Comparison of ENCODE assay signal across 1 cellular context in the genomic region with DNA sequence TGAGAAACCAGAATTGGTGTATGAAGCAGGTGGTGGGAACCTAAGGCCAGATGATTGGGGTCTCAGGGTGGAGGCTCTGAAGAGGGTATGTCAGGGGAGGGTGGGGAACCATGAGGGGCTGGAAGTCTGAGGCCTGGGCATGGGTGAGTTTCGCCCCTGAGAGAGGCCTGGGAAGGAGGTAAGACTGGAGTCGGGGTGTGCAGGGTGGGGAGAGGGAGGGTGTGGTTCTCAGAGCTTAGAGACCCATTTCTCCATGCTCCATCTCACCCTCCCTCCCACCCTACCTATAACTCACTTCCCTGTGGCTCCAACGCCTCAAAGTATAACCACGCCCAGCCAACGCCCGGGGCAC.
TF ChIP-seq lines count a peak whose summit lies in the region.

No MANE protein-coding gene starts in this region.

TF ChIP-seq in SK-N-SH, 30 proteins besides CTCF, POLR2A, EP300 and RAD21:
- TF ChIP-seq MAX (IDR thresholded peaks at IDR 0.05; ENCODE audit: low read depth): no peak
- TF ChIP-seq FOXM1 (IDR thresholded peaks at IDR 0.05; ENCODE audit: low read depth): no peak
- no peak for TF ChIP-seq GABPA (IDR thresholded peaks at IDR 0.05; ENCODE audit: low read depth)
- TF ChIP-seq IRF3 (IDR thresholded peaks at IDR 0.05; ENCODE audit: low read depth, low read length): no peak
- no peak for TF ChIP-seq TCF12 (IDR thresholded peaks at IDR 0.05)
- no peak for TF ChIP-seq ELF1 (IDR thresholded peaks at IDR 0.05)
- TF ChIP-seq RFX5 (IDR thresholded peaks at IDR 0.05; ENCODE audit: low read length): no peak
- no peak for TF ChIP-seq POLR2AphosphoS5 (IDR thresholded peaks at IDR 0.05; ENCODE audit: low read depth, low read length)
- no peak for TF ChIP-seq FOXJ3 (CRISPR knock-in tag; IDR thresholded peaks at IDR 0.05)
- TF ChIP-seq YY1 (IDR thresholded peaks at IDR 0.05; ENCODE audit: low read depth): no peak
- TF ChIP-seq MXI1 (IDR thresholded peaks at IDR 0.05; ENCODE audit: low read depth, low read length): no peak
- no peak for TF ChIP-seq TEAD4 (IDR thresholded peaks at IDR 0.05; ENCODE audit: borderline replicate concordance, insufficient read depth)
- TF ChIP-seq USF1 (IDR thresholded peaks at IDR 0.05; ENCODE audit: borderline replicate concordance, low read depth): no peak
- TF ChIP-seq, protein P1, sequence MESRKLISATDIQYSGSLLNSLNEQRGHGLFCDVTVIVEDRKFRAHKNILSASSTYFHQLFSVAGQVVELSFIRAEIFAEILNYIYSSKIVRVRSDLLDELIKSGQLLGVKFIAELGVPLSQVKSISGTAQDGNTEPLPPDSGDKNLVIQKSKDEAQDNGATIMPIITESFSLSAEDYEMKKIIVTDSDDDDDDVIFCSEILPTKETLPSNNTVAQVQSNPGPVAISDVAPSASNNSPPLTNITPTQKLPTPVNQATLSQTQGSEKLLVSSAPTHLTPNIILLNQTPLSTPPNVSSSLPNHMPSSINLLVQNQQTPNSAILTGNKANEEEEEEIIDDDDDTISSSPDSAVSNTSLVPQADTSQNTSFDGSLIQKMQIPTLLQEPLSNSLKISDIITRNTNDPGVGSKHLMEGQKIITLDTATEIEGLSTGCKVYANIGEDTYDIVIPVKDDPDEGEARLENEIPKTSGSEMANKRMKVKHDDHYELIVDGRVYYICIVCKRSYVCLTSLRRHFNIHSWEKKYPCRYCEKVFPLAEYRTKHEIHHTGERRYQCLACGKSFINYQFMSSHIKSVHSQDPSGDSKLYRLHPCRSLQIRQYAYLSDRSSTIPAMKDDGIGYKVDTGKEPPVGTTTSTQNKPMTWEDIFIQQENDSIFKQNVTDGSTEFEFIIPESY (IDR thresholded peaks at IDR 0.05; ENCODE audit: borderline replicate concordance, low read depth): no peak
